In genomic region chr6:98581725-98582124, GRCh38 we compare ENCODE assay signal across 19 cellular contexts.
"Had no signal": no experiment of that assay in that cellular context is flagged by ENCODE, and none has a peak within 500 bp of the region (broad histone marks: within the 10 kb centered on the region; RNA-seq: fewer than 3 reads in every experiment).

No MANE protein-coding gene starts in this region.

- H3K27ac ChIP-seq: epithelial cell of prostate, neural progenitor cell, ovary, sigmoid colon, thyroid gland, uterus had no signal

- H3K4me1 ChIP-seq: sigmoid colon, thyroid gland, uterus had no signal

- H3K27me3 ChIP-seq: neural progenitor cell, ovary, sigmoid colon, thyroid gland, uterus had no signal

- H3K36me3 ChIP-seq: neural progenitor cell, ovary, sigmoid colon, thyroid gland, uterus had no signal

- ATAC-seq: activated T-cell treated with anti-CD3 and anti-CD28 coated beads, Interleukin-2, amount 50 U/mL, for 72 hours; effector memory CD8-positive, alpha-beta T cell had no signal

- DNase-seq: activated CD4-positive, alpha-beta T cell treated with anti-CD3 and anti-CD28 coated beads for 4 hours; activated CD8-positive, alpha-beta memory T cell treated with anti-CD3 and anti-CD28 coated beads, Interleukin-2, amount 50 U/mL, for 48 hours; activated gamma-delta T cell treated with Interleukin-2 at 50 U/mL for 16 hours; activated naive CD8-positive, alpha-beta T cell treated with anti-CD3 and anti-CD28 coated beads for 36 hours; activated T-cell treated with anti-CD3 and anti-CD28 coated beads, Interleukin-2, amount 50 U/mL, for 72 hours; amygdala; dermis blood vessel endothelial cell; effector memory CD8-positive, alpha-beta T cell; foreskin melanocyte; midbrain; ovary; sigmoid colon; stimulated activated CD4-positive, alpha-beta T cell treated with anti-CD3 and anti-CD28 coated beads, Interleukin-12 subunit alpha, Interleukin-12 subunit beta, amount 100 ng/mL, for 4 hours; stimulated activated CD4-positive, alpha-beta T cell treated with anti-CD3 and anti-CD28 coated beads, Interleukin-2, amount 100 ng/mL, for 24 hours; T-helper 2 cell; thyroid gland; uterus had no signal

- H3K9me3 ChIP-seq: ovary, sigmoid colon, thyroid gland, uterus had no signal

- H3K4me3 ChIP-seq: neural progenitor cell, ovary, sigmoid colon, thyroid gland, uterus had no signal
